Comparison of ENCODE assay signal across 1 cellular context in genomic region chr5:111248571-111248970, GRCh38.
TF ChIP-seq lines count a peak whose summit lies in the region.

No MANE protein-coding gene starts in this region.

TF ChIP-seq in SK-N-SH treated with all-trans-retinoic acid at 6 μM for 48 hours, 23 proteins besides CTCF, POLR2A, EP300 and RAD21 (continued from another document):
- TF ChIP-seq POU6F1 (CRISPR knock-in tag; IDR thresholded peaks at IDR 0.05; ENCODE audit: borderline replicate concordance, low read depth) (no peak), SNAI2 (CRISPR knock-in tag; IDR thresholded peaks at IDR 0.05) (no peak), GLIS3 (CRISPR knock-in tag; IDR thresholded peaks at IDR 0.05) (0 out of 2 replicates have a peak, but pooled peaks have one; percentile 55), ESRRG (CRISPR knock-in tag; IDR thresholded peaks at IDR 0.05) (0 out of 2 replicates have a peak, but pooled peaks have one; percentile 62), ARNTL (CRISPR knock-in tag; IDR thresholded peaks at IDR 0.05; ENCODE audit: borderline replicate concordance, low read depth) (no peak), PPARA (CRISPR knock-in tag; IDR thresholded peaks at IDR 0.05; ENCODE audit: borderline replicate concordance) (no peak), ZFP30 (CRISPR knock-in tag; IDR thresholded peaks at IDR 0.05) (no peak), ISL1 (CRISPR knock-in tag; IDR thresholded peaks at IDR 0.05) (peak; percentile 98), CREB5 (CRISPR knock-in tag; IDR thresholded peaks at IDR 0.05; ENCODE audit: low read depth) (peak; percentile 79), OSR1 (CRISPR knock-in tag; IDR thresholded peaks at IDR 0.05) (no peak), CSDC2 (CRISPR knock-in tag; IDR thresholded peaks at IDR 0.05) (no peak), TOX (CRISPR knock-in tag; IDR thresholded peaks at IDR 0.05; ENCODE audit: borderline replicate concordance) (peak; percentile 87; the same call in 1 of the 2 replicates), TSHZ2 (CRISPR knock-in tag; IDR thresholded peaks at IDR 0.05) (peak; percentile 90), ZFP3 (CRISPR knock-in tag; IDR thresholded peaks at IDR 0.05) (0 out of 2 replicates have a peak, but pooled peaks have one; percentile 25)
